In genomic region chr3:177220136-177220974, GRCh38 we compare ENCODE assay signal across 2 cellular contexts.
TF ChIP-seq lines count a peak whose summit lies in the region.

No MANE protein-coding gene starts in this region.

TF ChIP-seq in IMR-90, 13 proteins besides CTCF, POLR2A, EP300 and RAD21:
- no peak for TF ChIP-seq NFE2L2 (IDR thresholded peaks at IDR 0.05; ENCODE audit: low read depth, low read length)
- TF ChIP-seq FOS (IDR thresholded peaks at IDR 0.05; ENCODE audit: low read depth, low read length), result no peak
- TF ChIP-seq RFX5 (IDR thresholded peaks at IDR 0.05; ENCODE audit: low read depth, low read length), result no peak
- TF ChIP-seq RCOR1 (IDR thresholded peaks at IDR 0.05; ENCODE audit: insufficient replicate concordance, low read length), result no peak
- no peak for TF ChIP-seq SMC3 (IDR thresholded peaks at IDR 0.05; ENCODE audit: low read depth, low read length)
- TF ChIP-seq CEBPB (IDR thresholded peaks at IDR 0.05; ENCODE audit: low read depth, low read length), result no peak
- no peak for TF ChIP-seq CHD1 (IDR thresholded peaks at IDR 0.05; ENCODE audit: low read depth, low read length)

TF ChIP-seq in K562, 482 proteins besides CTCF, POLR2A, EP300 and RAD21:
- TF ChIP-seq NFATC3 (IDR thresholded peaks at IDR 0.05) (no peak), MIER1 (IDR thresholded peaks at IDR 0.05; ENCODE audit: low read depth) (no peak), NR0B1 (IDR thresholded peaks at IDR 0.05; ENCODE audit: partially characterized antibody) (no peak), ZNF3 (CRISPR knock-in tag; IDR thresholded peaks at IDR 0.05) (no peak), BRF1 (IDR thresholded peaks at IDR 0.05; ENCODE audit: borderline replicate concordance, extremely low read depth, insufficient read length) (no peak), ZNF76 (CRISPR knock-in tag; IDR thresholded peaks at IDR 0.05; ENCODE audit: borderline replicate concordance) (no peak), JUND (IDR thresholded peaks at IDR 0.05; ENCODE audit: borderline replicate concordance, low read depth, low read length) (0 out of 2 replicates have a peak, but pooled peaks have one; percentile 5), JUND (tag; IDR thresholded peaks at IDR 0.05; ENCODE audit: borderline replicate concordance, low read depth, low read length) (no peak), POLR3G (IDR thresholded peaks at IDR 0.05; ENCODE audit: extremely low read depth, insufficient read length, insufficient replicate concordance) (no peak), ZNF584 (CRISPR knock-in tag; IDR thresholded peaks at IDR 0.05; ENCODE audit: low read depth) (no peak), DPF2 (IDR thresholded peaks at IDR 0.05) (no peak), ZNF217 (CRISPR knock-in tag; IDR thresholded peaks at IDR 0.05) (no peak), EGR1 (conservative IDR thresholded peaks at IDR 0.05) (peak; percentile 55), ATF3 (IDR thresholded peaks at IDR 0.05) (0 out of 2 replicates have a peak, but pooled peaks have one; percentile 13), ATF3 (CRISPR knock-in tag; conservative IDR thresholded peaks at IDR 0.05) (no peak)
TF ChIP-seq in K562: peak in this region for 3.
